ENCODE assay signal across 1 cellular context in the genomic region with DNA sequence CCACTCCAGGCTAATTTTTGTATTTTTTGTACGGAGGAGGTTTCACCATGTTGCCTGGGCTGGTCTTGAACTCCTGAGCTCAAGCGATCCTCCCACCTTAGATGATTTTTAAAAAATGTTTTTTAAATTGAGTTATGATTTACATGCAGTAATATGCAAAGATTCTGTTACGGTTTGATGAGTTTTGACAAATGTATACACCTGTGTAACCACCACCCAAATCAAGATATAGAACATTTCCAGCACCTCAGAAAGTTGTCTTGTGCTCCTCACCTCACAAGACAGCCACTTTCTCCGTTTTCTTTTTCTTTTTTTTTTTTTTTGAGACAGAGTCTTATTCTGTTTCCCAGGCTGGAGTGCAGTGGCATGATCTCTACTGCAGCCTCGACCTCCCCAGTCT.
TF ChIP-seq lines count a peak whose summit lies in the region.

No MANE protein-coding gene starts in this region.

TF ChIP-seq in WTC11, 78 proteins besides CTCF, POLR2A, EP300 and RAD21:
- TF ChIP-seq IRF2 (CRISPR knock-in tag; IDR thresholded peaks at IDR 0.05; ENCODE audit: borderline replicate concordance, low read depth), result no peak
- TF ChIP-seq, protein P1, sequence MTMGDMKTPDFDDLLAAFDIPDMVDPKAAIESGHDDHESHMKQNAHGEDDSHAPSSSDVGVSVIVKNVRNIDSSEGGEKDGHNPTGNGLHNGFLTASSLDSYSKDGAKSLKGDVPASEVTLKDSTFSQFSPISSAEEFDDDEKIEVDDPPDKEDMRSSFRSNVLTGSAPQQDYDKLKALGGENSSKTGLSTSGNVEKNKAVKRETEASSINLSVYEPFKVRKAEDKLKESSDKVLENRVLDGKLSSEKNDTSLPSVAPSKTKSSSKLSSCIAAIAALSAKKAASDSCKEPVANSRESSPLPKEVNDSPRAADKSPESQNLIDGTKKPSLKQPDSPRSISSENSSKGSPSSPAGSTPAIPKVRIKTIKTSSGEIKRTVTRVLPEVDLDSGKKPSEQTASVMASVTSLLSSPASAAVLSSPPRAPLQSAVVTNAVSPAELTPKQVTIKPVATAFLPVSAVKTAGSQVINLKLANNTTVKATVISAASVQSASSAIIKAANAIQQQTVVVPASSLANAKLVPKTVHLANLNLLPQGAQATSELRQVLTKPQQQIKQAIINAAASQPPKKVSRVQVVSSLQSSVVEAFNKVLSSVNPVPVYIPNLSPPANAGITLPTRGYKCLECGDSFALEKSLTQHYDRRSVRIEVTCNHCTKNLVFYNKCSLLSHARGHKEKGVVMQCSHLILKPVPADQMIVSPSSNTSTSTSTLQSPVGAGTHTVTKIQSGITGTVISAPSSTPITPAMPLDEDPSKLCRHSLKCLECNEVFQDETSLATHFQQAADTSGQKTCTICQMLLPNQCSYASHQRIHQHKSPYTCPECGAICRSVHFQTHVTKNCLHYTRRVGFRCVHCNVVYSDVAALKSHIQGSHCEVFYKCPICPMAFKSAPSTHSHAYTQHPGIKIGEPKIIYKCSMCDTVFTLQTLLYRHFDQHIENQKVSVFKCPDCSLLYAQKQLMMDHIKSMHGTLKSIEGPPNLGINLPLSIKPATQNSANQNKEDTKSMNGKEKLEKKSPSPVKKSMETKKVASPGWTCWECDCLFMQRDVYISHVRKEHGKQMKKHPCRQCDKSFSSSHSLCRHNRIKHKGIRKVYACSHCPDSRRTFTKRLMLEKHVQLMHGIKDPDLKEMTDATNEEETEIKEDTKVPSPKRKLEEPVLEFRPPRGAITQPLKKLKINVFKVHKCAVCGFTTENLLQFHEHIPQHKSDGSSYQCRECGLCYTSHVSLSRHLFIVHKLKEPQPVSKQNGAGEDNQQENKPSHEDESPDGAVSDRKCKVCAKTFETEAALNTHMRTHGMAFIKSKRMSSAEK (CRISPR knock-in tag; IDR thresholded peaks at IDR 0.05; ENCODE audit: borderline replicate concordance), result no peak
- TF ChIP-seq, protein P2, sequence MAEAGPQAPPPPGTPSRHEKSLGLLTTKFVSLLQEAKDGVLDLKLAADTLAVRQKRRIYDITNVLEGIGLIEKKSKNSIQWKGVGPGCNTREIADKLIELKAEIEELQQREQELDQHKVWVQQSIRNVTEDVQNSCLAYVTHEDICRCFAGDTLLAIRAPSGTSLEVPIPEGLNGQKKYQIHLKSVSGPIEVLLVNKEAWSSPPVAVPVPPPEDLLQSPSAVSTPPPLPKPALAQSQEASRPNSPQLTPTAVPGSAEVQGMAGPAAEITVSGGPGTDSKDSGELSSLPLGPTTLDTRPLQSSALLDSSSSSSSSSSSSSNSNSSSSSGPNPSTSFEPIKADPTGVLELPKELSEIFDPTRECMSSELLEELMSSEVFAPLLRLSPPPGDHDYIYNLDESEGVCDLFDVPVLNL (CRISPR knock-in tag; IDR thresholded peaks at IDR 0.05; ENCODE audit: borderline replicate concordance, low read depth), result no peak
- TF ChIP-seq ETV6 (CRISPR knock-in tag; IDR thresholded peaks at IDR 0.05), result no peak
- TF ChIP-seq, protein P3, sequence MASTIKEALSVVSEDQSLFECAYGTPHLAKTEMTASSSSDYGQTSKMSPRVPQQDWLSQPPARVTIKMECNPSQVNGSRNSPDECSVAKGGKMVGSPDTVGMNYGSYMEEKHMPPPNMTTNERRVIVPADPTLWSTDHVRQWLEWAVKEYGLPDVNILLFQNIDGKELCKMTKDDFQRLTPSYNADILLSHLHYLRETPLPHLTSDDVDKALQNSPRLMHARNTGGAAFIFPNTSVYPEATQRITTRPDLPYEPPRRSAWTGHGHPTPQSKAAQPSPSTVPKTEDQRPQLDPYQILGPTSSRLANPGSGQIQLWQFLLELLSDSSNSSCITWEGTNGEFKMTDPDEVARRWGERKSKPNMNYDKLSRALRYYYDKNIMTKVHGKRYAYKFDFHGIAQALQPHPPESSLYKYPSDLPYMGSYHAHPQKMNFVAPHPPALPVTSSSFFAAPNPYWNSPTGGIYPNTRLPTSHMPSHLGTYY (CRISPR knock-in tag; IDR thresholded peaks at IDR 0.05), result no peak
- TF ChIP-seq ZNF317 (CRISPR knock-in tag; IDR thresholded peaks at IDR 0.05; ENCODE audit: borderline replicate concordance, low read depth), result no peak
